Comparison of ENCODE assay signal across 3 cellular contexts in genomic region chr18:73850782-73851181, GRCh38.
A peak's percentile ranks its signal among the peaks of the same experiment; 100 is the strongest.
TF ChIP-seq lines count a peak whose summit lies in the region.

No MANE protein-coding gene starts in this region.

TF ChIP-seq in HepG2, 621 proteins besides CTCF, POLR2A, EP300 and RAD21:
- TF ChIP-seq TBX3 (IDR thresholded peaks at IDR 0.05; ENCODE audit: borderline replicate concordance) (no peak), MYPOP (CRISPR knock-in tag; IDR thresholded peaks at IDR 0.05) (no peak), ATM (IDR thresholded peaks at IDR 0.05; ENCODE audit: borderline replicate concordance) (no peak), ZSCAN9 (CRISPR knock-in tag; IDR thresholded peaks at IDR 0.05; ENCODE audit: borderline replicate concordance) (no peak), ZMYM2 (CRISPR knock-in tag; IDR thresholded peaks at IDR 0.05) (no peak), MAFK (conservative IDR thresholded peaks at IDR 0.05 in 1 of 2, IDR thresholded peaks at IDR 0.05 in 1 of 2; ENCODE audit: low read length in 2 of 2) (peak; percentile 17 to 60; a peak in 2 of 4 replicates), MAFF (IDR thresholded peaks at IDR 0.05; ENCODE audit: low read depth, low read length) (peak; percentile 35; the same call in 1 of the 2 replicates), CBX1 (IDR thresholded peaks at IDR 0.05; ENCODE audit: low read depth) (no peak), ZNF513 (CRISPR knock-in tag; conservative IDR thresholded peaks at IDR 0.05) (no peak)

TF ChIP-seq in IMR-90, 13 proteins besides CTCF, POLR2A, EP300 and RAD21:
- TF ChIP-seq RFX5 (IDR thresholded peaks at IDR 0.05; ENCODE audit: low read depth, low read length) = no peak
- TF ChIP-seq FOS (IDR thresholded peaks at IDR 0.05; ENCODE audit: low read depth, low read length) = no peak
- TF ChIP-seq SMC3 (IDR thresholded peaks at IDR 0.05; ENCODE audit: low read depth, low read length) = no peak
- no peak for TF ChIP-seq BHLHE40 (IDR thresholded peaks at IDR 0.05; ENCODE audit: low read depth, low read length)
- no peak for TF ChIP-seq MXI1 (IDR thresholded peaks at IDR 0.05; ENCODE audit: borderline replicate concordance, low read depth, low read length)
- TF ChIP-seq MAFK (IDR thresholded peaks at IDR 0.05; ENCODE audit: low read depth, low read length) = no peak; the same call in 1 of the 2 replicates
- TF ChIP-seq USF2 (IDR thresholded peaks at IDR 0.05; ENCODE audit: low read depth, low read length) = no peak
- TF ChIP-seq NFE2L2 (IDR thresholded peaks at IDR 0.05; ENCODE audit: low read depth, low read length) = no peak
- TF ChIP-seq RCOR1 (IDR thresholded peaks at IDR 0.05; ENCODE audit: insufficient replicate concordance, low read length) = no peak
- no peak for TF ChIP-seq CHD1 (IDR thresholded peaks at IDR 0.05; ENCODE audit: low read depth, low read length)
- no peak for TF ChIP-seq CEBPB (IDR thresholded peaks at IDR 0.05; ENCODE audit: low read depth, low read length)

TF ChIP-seq in SK-N-SH treated with all-trans-retinoic acid at 6 μM for 48 hours, 23 proteins besides CTCF, POLR2A, EP300 and RAD21 (continued from another document):
- no peak for TF ChIP-seq ZNF565 (CRISPR knock-in tag; conservative IDR thresholded peaks at IDR 0.05; ENCODE audit: low read depth)
